In the genomic region with DNA sequence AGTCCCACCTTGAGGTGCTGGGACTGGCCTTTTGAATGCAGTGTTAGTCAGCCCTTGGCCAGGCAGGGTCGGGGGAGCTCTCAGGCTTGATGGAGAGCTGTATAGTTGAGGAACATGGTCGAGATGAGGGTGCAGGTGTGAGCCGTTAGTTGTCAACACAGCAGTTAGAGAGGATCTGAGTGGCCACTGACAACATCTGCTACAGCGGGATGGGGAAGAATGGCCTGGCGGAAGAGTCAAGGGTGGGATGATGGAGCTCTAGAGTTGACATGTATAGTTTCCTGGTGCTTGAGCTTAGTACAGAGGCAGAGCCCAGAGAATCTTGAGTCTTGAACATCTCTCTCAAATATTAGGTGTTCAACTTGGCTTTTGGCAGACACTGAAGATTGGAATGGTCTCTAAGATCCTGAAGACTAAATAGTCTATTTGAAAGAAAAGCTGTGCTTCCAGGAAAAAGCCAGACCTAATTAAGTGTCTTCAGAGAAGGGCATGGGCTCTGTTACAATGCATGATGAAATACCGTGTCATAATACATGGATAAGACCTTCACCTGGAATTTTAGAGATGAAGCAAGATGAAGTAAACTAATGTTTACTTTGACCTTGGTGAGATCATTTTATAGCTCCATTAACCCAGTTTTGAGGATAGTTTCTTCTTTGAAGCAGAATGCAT, we compare ENCODE assay signal across 20 cellular contexts. TPM values are rescaled to one million over a fixed set of nuclear protein-coding genes. Genes with fewer than 3 reads are reported as not detected.
DNase-seq lines count a peak whose midpoint lies in the region; ATAC-seq and TF ChIP-seq lines count a peak whose summit lies in the region.
"Had no signal": no experiment of that assay in that cellular context is flagged by ENCODE, and none has a peak within 500 bp of the region (broad histone marks: within the 10 kb centered on the region; RNA-seq: fewer than 3 reads in every experiment).

No MANE protein-coding gene starts in this region.

- DNase-seq in ACHN, result peak; percentile 8
- DNase-seq in NCI-H1930 (lab: John Stamatoyannopoulos, UW), result peak; percentile 7 to 66
- DNase-seq in dedifferentiated amniotic fluid mesenchymal stem cell (ENCODE audit: extremely low spot score), result peak; percentile 19
- no peak for DNase-seq in mucosa of descending colon
- no peak for DNase-seq in GF-D8 (lab: John Stamatoyannopoulos, UW)
- DNase-seq in NCI-H446 treated with DMSO at 0.1 percent for 48 hours (lab: John Stamatoyannopoulos, UW), result no peak
- DNase-seq in dermis blood vessel endothelial cell, result no peak
- DNase-seq: activated CD4-positive, CD25-positive, alpha-beta regulatory T cell; activated CD8-positive, alpha-beta memory T cell treated with anti-CD3 and anti-CD28 coated beads for 24 hours; activated naive CD8-positive, alpha-beta T cell treated with anti-CD3 and anti-CD28 coated beads for 36 hours; CD8-positive, alpha-beta memory T cell; effector CD4-positive, alpha-beta T cell; EL; heart left ventricle; NCI-H2081 treated with DMSO at 0.1 percent for 48 hours; NCI-H526 treated with DMSO at 0.1 percent for 48 hours had no signal

- no peaks in the 10 kb centered on the region for H3K9me3 ChIP-seq in mucosa of descending colon
- H3K9me3 ChIP-seq: HAP-1, heart left ventricle, SJSA1 had no signal

- no peak overlapping the region for H3K4me3 ChIP-seq in mucosa of descending colon
- H3K4me3 ChIP-seq: HAP-1, heart left ventricle, SJSA1 had no signal

- intact Hi-C loops in mucosa of descending colon (cut with DNase I, micrococcal nuclease), result no loop called here

- H3K36me3 ChIP-seq in mucosa of descending colon (ENCODE audit: low read depth), result no peaks in the 10 kb centered on the region
- H3K36me3 ChIP-seq: HAP-1 had no signal

- peaks cover 17% of the 10 kb centered on the region for H3K4me1 ChIP-seq in mucosa of descending colon (ENCODE audit: low read depth)

- in situ Hi-C loops in ACHN (cut with HindIII; ENCODE audit: low pct_ligation_motif_present, low pct_unique_long_range_greater_than_20kb, low sequenced_read_pairs), result no loop called here

- no peak for TF ChIP-seq CTCF in mucosa of descending colon (IDR thresholded peaks at IDR 0.05)

- ATAC-seq in mucosa of descending colon, result peak; percentile 39
- no peak for ATAC-seq in GM18867 (IDR thresholded peaks at IDR 0.05; ENCODE audit: unreplicated experiment)
- ATAC-seq: stimulated activated effector memory CD8-positive, alpha-beta T cell treated with anti-CD3 and anti-CD28 coated beads, Interleukin-12 subunit alpha, Interleukin-12 subunit beta, amount 100 ng/mL, for 72 hours had no signal

RNA-seq across cellular contexts. Expression of gene PCCA, which starts 9.7 kb away (rescaled TPM):
- total RNA-seq in mucosa of descending colon, result 10 to 100 TPM; 55.7 to 98.6 (median 70.5) TPM
- 32.8 and 51.6 TPM in 2 replicates for total RNA-seq in dermis blood vessel endothelial cell

Comparison
In these comparisons a context has a peak if more than half of its experiments do, and no peak if none do; other contexts are left out.
1. DNase-seq: peak in ACHN (single experiment), NCI-H1930 (2 of 2) and dedifferentiated amniotic fluid mesenchymal stem cell (single experiment); none in mucosa of descending colon (0 of 3), GF-D8 (single experiment), NCI-H446 treated with DMSO at 0.1 percent for 48 hours (single experiment) and dermis blood vessel endothelial cell (single experiment).